Comparison of ENCODE assay signal across 17 cellular contexts in the genomic region with DNA sequence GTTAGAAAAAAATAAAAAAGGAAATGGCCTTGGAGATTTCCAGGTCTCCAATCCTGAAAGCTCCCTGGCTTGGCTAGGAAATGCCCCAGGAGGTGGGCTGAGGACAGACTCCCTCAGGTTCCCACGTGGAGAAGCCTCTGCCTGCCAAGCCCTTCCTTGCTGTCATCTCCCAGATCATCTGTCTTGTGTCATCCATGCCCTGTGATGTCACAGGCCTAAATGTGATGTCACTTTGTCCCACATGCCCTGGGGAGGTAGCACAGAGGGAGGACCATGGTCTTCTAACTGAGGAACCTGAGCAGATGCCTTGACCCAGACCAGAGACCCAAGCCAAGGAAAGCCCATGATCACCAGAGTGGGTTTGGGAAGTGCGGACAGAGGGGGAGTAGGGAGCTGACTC. TPM values are rescaled to one million over a fixed set of nuclear protein-coding genes. Genes with fewer than 3 reads are reported as not detected.
DNase-seq lines count a peak whose midpoint lies in the region; ATAC-seq, FAIRE-seq and TF ChIP-seq lines count a peak whose summit lies in the region.
"Not testable (repeated sequence)": the region's sequence is repeated elsewhere in the genome, so short reads cannot be mapped to it uniquely, and the experiment has no call there.
"Had no signal": no experiment of that assay in that cellular context is flagged by ENCODE, and none has a peak within 500 bp of the region (broad histone marks: within the 10 kb centered on the region; RNA-seq: fewer than 3 reads in every experiment).

No MANE protein-coding gene starts in this region.

- not testable (repeated sequence) for TF ChIP-seq POLR2A in H1 (IDR thresholded peaks at IDR 0.05; ENCODE audit: control extremely low read depth in 1 of 2, low read depth in 2 of 2, low read length in 2 of 2)

- H3K4ac ChIP-seq in H1 (replicated peaks; ENCODE audit: insufficient read length, low read depth, low read length); neuronal stem cell (ENCODE audit: low read length): not testable (repeated sequence)

- H3K9me3 ChIP-seq in CD4-positive, alpha-beta memory T cell (ENCODE audit: control insufficient read depth in 1 of 2, low read length in 2 of 2); H1 (ENCODE audit: insufficient read depth in 2 of 2, low read depth in 1 of 2, low read length in 1 of 2); neuronal stem cell (replicated peaks in 1 of 2; ENCODE audit: control insufficient read depth in 2 of 2, insufficient read depth in 1 of 2, low read depth in 1 of 2, low read length in 2 of 2): not testable (repeated sequence)

- ATAC-seq in activated CD8-positive, alpha-beta T cell treated with anti-CD3 and anti-CD28 coated beads for 36 hours; activated naive CD4-positive, alpha-beta T cell treated with anti-CD3 and anti-CD28 coated beads, Interleukin-2, amount 50 U/mL, for 72 hours: not testable (repeated sequence)

- TF ChIP-seq CTCF in activated CD8-positive, alpha-beta T cell treated with anti-CD3 and anti-CD28 coated beads for 36 hours (IDR thresholded peaks at IDR 0.05); H1 (IDR thresholded peaks at IDR 0.05; ENCODE audit: control extremely low read depth in 1 of 3, insufficient read depth in 1 of 3, low read depth in 1 of 3, low read length in 3 of 3): not testable (repeated sequence)

- H3K27ac ChIP-seq in CD4-positive, alpha-beta memory T cell (ENCODE audit: low read depth, low read length); H1 (ENCODE audit: low read depth, low read length); neuronal stem cell (replicated peaks; ENCODE audit: low read length): not testable (repeated sequence)

- H3K4me1 ChIP-seq in CD4-positive, alpha-beta memory T cell (ENCODE audit: insufficient read depth, low read length): peaks cover 100% of the 10 kb centered on the region
- not testable (repeated sequence) for H3K4me1 ChIP-seq in H1 (replicated peaks in 1 of 4; ENCODE audit: control insufficient read depth in 3 of 4, insufficient read depth in 4 of 4, low read length in 3 of 4); neuronal stem cell (ENCODE audit: control insufficient read depth in 2 of 2, insufficient read depth in 1 of 2, low read depth in 1 of 2, low read length in 2 of 2)

- intact Hi-C loops in CD4-positive, alpha-beta memory T cell (cut with micrococcal nuclease): not testable (repeated sequence)
- intact Hi-C loops in activated CD8-positive, alpha-beta T cell treated with anti-CD3 and anti-CD28 coated beads for 36 hours (cut with micrococcal nuclease): loop anchor here (5.0 kb wide), 1 partner anchor 57 kb away; the partner anchor contains the start of gene CD52

- H3K27ac Mint-ChIP-seq in CD4-positive, alpha-beta memory T cell: peak overlapping the region in 6 of 7 donors; percentile 35 to 96 (median 86)
- H3K27ac Mint-ChIP-seq in activated CD8-positive, alpha-beta T cell treated with anti-CD3 and anti-CD28 coated beads for 36 hours: peak overlapping the region; percentile 68
- peak overlapping the region; percentile 63 to 66 for H3K27ac Mint-ChIP-seq in activated naive CD4-positive, alpha-beta T cell treated with anti-CD3 and anti-CD28 coated beads, Interleukin-2, amount 50 U/mL, for 72 hours

- TF ChIP-seq EP300 in H1 (IDR thresholded peaks at IDR 0.05; ENCODE audit: borderline replicate concordance in 1 of 2, low read depth in 2 of 2, low read length in 2 of 2): not testable (repeated sequence)

- POLR2A ChIA-PET in CD4-positive, alpha-beta memory T cell (lab: Charles Lee; ENCODE audit: partially characterized antibody): interaction anchor here (0.7 to 9.1 kb wide), 14 partner anchors 12 to 98 kb away, joined by 3 to 174 read pairs (median 6); partner anchors contain the start of genes CD52, DHDDS, SH3BGRL3 and UBXN11
- POLR2A ChIA-PET in activated CD8-positive, alpha-beta T cell treated with anti-CD3 and anti-CD28 coated beads for 36 hours (lab: Charles Lee): interaction anchor here (0.6 to 1.3 kb wide), 3 partner anchors 33 to 104 kb away, joined by 3 to 6 read pairs (median 3); partner anchors contain the start of gene SH3BGRL3
- POLR2A ChIA-PET in H1 (lab: Charles Lee; ENCODE audit: partially characterized antibody): interaction anchor here (0.6 to 3.3 kb wide), 10 partner anchors 24 to 97 kb away, joined by 3 to 15 read pairs (median 4); partner anchors contain the start of genes HMGN2, LIN28A and SH3BGRL3

- not testable (repeated sequence) for H3K9ac ChIP-seq in H1 (replicated peaks in 1 of 4; ENCODE audit: extremely low read depth in 1 of 4, low read depth in 3 of 4, low read length in 3 of 4); neuronal stem cell (ENCODE audit: low read depth, low read length, poor library complexity)

- H3K9me3 Mint-ChIP-seq in CD4-positive, alpha-beta memory T cell; activated CD8-positive, alpha-beta T cell treated with anti-CD3 and anti-CD28 coated beads for 36 hours; activated naive CD4-positive, alpha-beta T cell treated with anti-CD3 and anti-CD28 coated beads, Interleukin-2, amount 50 U/mL, for 72 hours: not testable (repeated sequence)

- H4K5ac ChIP-seq in H1 (ENCODE audit: insufficient read length, low read depth, low read length): not testable (repeated sequence)

- FAIRE-seq in H1 (lab: Jason Lieb, UNC): peak; percentile 58

- H2AFZ ChIP-seq in H1 (ENCODE audit: low read length): not testable (repeated sequence)
- peak overlapping the region; percentile 16 for H2AFZ ChIP-seq in neuronal stem cell (ENCODE audit: low read length)

- not testable (repeated sequence) for H3K14ac ChIP-seq in H1 (ENCODE audit: insufficient read length); neuronal stem cell (ENCODE audit: low read length)

- 0 out of 4 replicates have a peak overlapping the region, but pooled peaks of 1 of the 2 experiments have one; percentile 15 for H3K4me2 ChIP-seq in H1 (ENCODE audit: insufficient read depth in 1 of 2, low read depth in 2 of 2, low read length in 2 of 2)
- not testable (repeated sequence) for H3K4me2 ChIP-seq in neuronal stem cell (ENCODE audit: insufficient read depth, low read length, poor library complexity, severe bottlenecking)

- H3K23me2 ChIP-seq in H1 (ENCODE audit: low read depth, low read length): not testable (repeated sequence)

- 0 out of 2 replicates have a peak overlapping the region, but pooled peaks have one; percentile 8 for H2BK15ac ChIP-seq in H1 (ENCODE audit: low read length)
- not testable (repeated sequence) for H2BK15ac ChIP-seq in neuronal stem cell (ENCODE audit: low read length)

- not testable (repeated sequence) for H3K27me3 Mint-ChIP-seq in CD4-positive, alpha-beta memory T cell; activated CD8-positive, alpha-beta T cell treated with anti-CD3 and anti-CD28 coated beads for 36 hours

- H3K56ac ChIP-seq in H1 (replicated peaks; ENCODE audit: insufficient read length, low read depth, low read length): not testable (repeated sequence)

- H2BK20ac ChIP-seq in H1 (ENCODE audit: low read length): 0 out of 2 replicates have a peak overlapping the region, but pooled peaks have one; percentile 23

- not testable (repeated sequence) for H3K23ac ChIP-seq in H1 (ENCODE audit: insufficient read length); neuronal stem cell (ENCODE audit: low read depth, low read length, poor library complexity)

- H2BK5ac ChIP-seq in H1 (ENCODE audit: low read depth, low read length); neuronal stem cell (ENCODE audit: low read length): not testable (repeated sequence)

- H3K79me1 ChIP-seq in H1 (ENCODE audit: low read depth, low read length); neuronal stem cell (ENCODE audit: low read depth, low read length): not testable (repeated sequence)

- peak overlapping the region in 7 of 8 donors; percentile 63 to 81 (median 74) for H3K4me3 Mint-ChIP-seq in CD4-positive, alpha-beta memory T cell
- H3K4me3 Mint-ChIP-seq in activated CD8-positive, alpha-beta T cell treated with anti-CD3 and anti-CD28 coated beads for 36 hours: peak overlapping the region; percentile 29

- H3K36me3 Mint-ChIP-seq in CD4-positive, alpha-beta memory T cell; activated CD8-positive, alpha-beta T cell treated with anti-CD3 and anti-CD28 coated beads for 36 hours (ENCODE audit: low read depth); activated naive CD4-positive, alpha-beta T cell treated with anti-CD3 and anti-CD28 coated beads, Interleukin-2, amount 50 U/mL, for 72 hours: not testable (repeated sequence)

- not testable (repeated sequence) for TF ChIP-seq RAD21 in H1 (IDR thresholded peaks at IDR 0.05 in 1 of 2, conservative IDR thresholded peaks at IDR 0.05 in 1 of 2; ENCODE audit: low read depth in 2 of 2, low read length in 2 of 2)

- not testable (repeated sequence) for H3K79me2 ChIP-seq in H1 (ENCODE audit: control insufficient read depth in 1 of 2, insufficient read depth in 2 of 2, low read length in 2 of 2)

- not testable (repeated sequence) for H2AK5ac ChIP-seq in H1 (ENCODE audit: low read depth, low read length)
- H2AK5ac ChIP-seq in neuronal stem cell (ENCODE audit: low read depth, low read length): peak overlapping the region; percentile 15

- H3K4me3 ChIP-seq in CD4-positive, alpha-beta memory T cell (ENCODE audit: low read length in 2 of 2); H1 (ENCODE audit: extremely low read depth in 1 of 4, insufficient read depth in 2 of 4, low read depth in 3 of 4, low read length in 4 of 4); neuronal stem cell (ENCODE audit: low read length in 2 of 2): not testable (repeated sequence)

- not testable (repeated sequence) for H3K36me3 ChIP-seq in CD4-positive, alpha-beta memory T cell (ENCODE audit: insufficient read depth, low read length); H1 (ENCODE audit: control insufficient read depth in 2 of 4, insufficient read depth in 4 of 4, low read length in 3 of 4); neuronal stem cell (replicated peaks in 1 of 2; ENCODE audit: control insufficient read depth in 2 of 2, insufficient read depth in 2 of 2, low read length in 2 of 2)

- H2BK120ac ChIP-seq in H1 (replicated peaks; ENCODE audit: low read depth, low read length); neuronal stem cell (ENCODE audit: low read depth, low read length): not testable (repeated sequence)

- H4K20me1 ChIP-seq in H1 (replicated peaks in 1 of 2; ENCODE audit: control insufficient read depth in 1 of 2, insufficient read depth in 2 of 2, low read length in 2 of 2): not testable (repeated sequence)

- not testable (repeated sequence) for H3K18ac ChIP-seq in H1 (ENCODE audit: extremely low read depth, low read length); neuronal stem cell (ENCODE audit: low read length)

- CTCF ChIA-PET in CD4-positive, alpha-beta memory T cell (lab: Charles Lee; ENCODE audit: partially characterized antibody): interaction anchor here (1.1 to 8.7 kb wide), 11 partner anchors 10 to 100 kb away, joined by 3 to 195 read pairs (median 8); no protein-coding TSS in a partner anchor
- CTCF ChIA-PET in activated CD8-positive, alpha-beta T cell treated with anti-CD3 and anti-CD28 coated beads for 36 hours (lab: Charles Lee): interaction anchor here (1.2 to 4.3 kb wide), 8 partner anchors 11 to 53 kb away, joined by 4 to 53 read pairs (median 9); no protein-coding TSS in a partner anchor
- CTCF ChIA-PET in H1 (lab: Charles Lee; ENCODE audit: partially characterized antibody): interaction anchor here (0.6 to 7.9 kb wide), 13 partner anchors 10 to 188 kb away, joined by 3 to 79 read pairs (median 5); partner anchors contain the start of gene CEP85

- H3K27me3 ChIP-seq in CD4-positive, alpha-beta memory T cell (ENCODE audit: insufficient read depth, low read length); H1 (replicated peaks in 1 of 4; ENCODE audit: control insufficient read depth in 3 of 4, extremely low read depth in 1 of 4, insufficient read depth in 3 of 4, low read length in 3 of 4); neuronal stem cell (ENCODE audit: control insufficient read depth in 3 of 3, insufficient read depth in 3 of 3, low read depth in 1 of 3, low read length in 3 of 3): not testable (repeated sequence)

- 39% methylated on average over 2 of the region's 2 CpGs; no CpG with 5 or more reads in 1 of the 2 experiments for WGBS in H1 (ENCODE audit: extremely low coverage in 1 of 2, insufficient coverage in 1 of 2, insufficient read length in 1 of 2, insufficient replicate concordance in 2 of 2, low coverage in 1 of 2, low lambda C conversion rate in 2 of 2, missing lambda C conversion rate in 1 of 2), 2 experiments
- WGBS in neuronal stem cell (ENCODE audit: extremely low coverage in 2 of 2, insufficient read length in 2 of 2, insufficient replicate concordance in 1 of 2), 2 donors: no CpG with 5 or more reads among the region's 2 CpGs

- peaks cover 68 to 99% (median 88%) of the 10 kb centered on the region in 4 donors for H3K4me1 Mint-ChIP-seq in CD4-positive, alpha-beta memory T cell
- peaks cover 86% of the 10 kb centered on the region for H3K4me1 Mint-ChIP-seq in activated CD8-positive, alpha-beta T cell treated with anti-CD3 and anti-CD28 coated beads for 36 hours (ENCODE audit: low read depth)

- peak overlapping the region; percentile 88; the same call in 1 of the 2 replicates for H2BK12ac ChIP-seq in H1 (ENCODE audit: low read depth, low read length)
- H2BK12ac ChIP-seq in neuronal stem cell (ENCODE audit: low read length): not testable (repeated sequence)

- not testable (repeated sequence) for DNase-seq in CD4-positive, alpha-beta memory T cell; activated naive CD4-positive, alpha-beta T cell treated with anti-CD3 and anti-CD28 coated beads, Interleukin-2, amount 50 U/mL, for 72 hours (ENCODE audit: low spot score in 2 of 2); H1 (ENCODE audit: low read depth in 1 of 2, low spot score in 2 of 2); neuronal stem cell (ENCODE audit: low spot score)
- peak; percentile 27 for DNase-seq in OCI-M1 (lab: John Stamatoyannopoulos, UW)
- DNase-seq in activated CD8-positive, alpha-beta T cell treated with anti-CD3 and anti-CD28 coated beads for 36 hours: peak; percentile 66

- H4K8ac ChIP-seq in H1 (ENCODE audit: extremely low read depth, insufficient read depth, low read length); neuronal stem cell (ENCODE audit: low read depth, low read length): not testable (repeated sequence)

- H4K91ac ChIP-seq in H1 (replicated peaks; ENCODE audit: insufficient read length, low read length); neuronal stem cell (ENCODE audit: low read depth, low read length, poor library complexity): not testable (repeated sequence)

RNA-seq across cellular contexts. Expression of gene ZNF683, which starts 1.8 kb away (rescaled TPM):
- not detected for total RNA-seq in CD4-positive, alpha-beta memory T cell
- under 1 TPM; 0.49 to 0.63 TPM for polyA plus RNA-seq in CD4-positive, alpha-beta memory T cell
- total RNA-seq in activated CD8-positive, alpha-beta T cell treated with anti-CD3 and anti-CD28 coated beads for 36 hours: 1 to 10 TPM in 1 of 2 experiments, under 1 TPM in 1; 0.69 to 1.3 TPM
- not detected for total RNA-seq in activated naive CD4-positive, alpha-beta T cell treated with anti-CD3 and anti-CD28 coated beads, Interleukin-2, amount 50 U/mL, for 72 hours
- not detected in 2 replicates for total RNA-seq in H1 (2021; fragmentation: NEBNext Ultra II Directional; extraction: Animal tissue kit (Norgen Biotek cat#: 25700))
- not detected in 2 replicates for polyA plus RNA-seq in H1 (2011; rRNA removed)
- not detected for polyA plus RNA-seq in H1 (2011; cell fraction: cytosol; rRNA removed)
- not detected for polyA plus RNA-seq in H1 (2011; cell fraction: nucleus; rRNA removed)
- polyA plus RNA-seq in H1 (2012, experiment 1 of 2): not detected in 4 replicates
- polyA plus RNA-seq in H1 (2012, experiment 2 of 2): not detected
- not detected for polyA plus RNA-seq in H1 (2013, experiment 1 of 2)
- polyA plus RNA-seq in H1 (2013, experiment 2 of 2): not detected
- polyA minus RNA-seq in H1 (2011; rRNA and poly(A)+ RNA removed): not detected in 2 replicates
- polyA minus RNA-seq in H1 (2011; cell fraction: cytosol; rRNA and poly(A)+ RNA removed): not detected
- not detected for polyA minus RNA-seq in H1 (2011; cell fraction: nucleus; rRNA and poly(A)+ RNA removed)
- not detected for polyA plus RNA-seq in neuronal stem cell (2013, experiment 1 of 2)
- polyA plus RNA-seq in neuronal stem cell (2013, experiment 2 of 2): not detected
- total RNA-seq: cardiac septum, GM23248, left ventricle myocardium superior, mesothelial cell of epicardium, SJCRH30, smooth muscle cell, thoracic aorta, uterus had no signal
- polyA plus RNA-seq: A549, GM23248, smooth muscle cell had no signal

RNA-seq across cellular contexts. Expression of gene CRYBG2, which starts 20.4 kb away (rescaled TPM):
- 1 to 10 TPM; 5.7 to 6.7 TPM for total RNA-seq in CD4-positive, alpha-beta memory T cell
- polyA plus RNA-seq in CD4-positive, alpha-beta memory T cell: 1 to 10 TPM in 1 of 2 donors, under 1 TPM in 1; 0.27 to 3.8 TPM
- 1 to 10 TPM; 4.5 to 6.4 TPM for total RNA-seq in activated CD8-positive, alpha-beta T cell treated with anti-CD3 and anti-CD28 coated beads for 36 hours
- 1 to 10 TPM; 1.0 to 6.0 TPM for total RNA-seq in activated naive CD4-positive, alpha-beta T cell treated with anti-CD3 and anti-CD28 coated beads, Interleukin-2, amount 50 U/mL, for 72 hours
- total RNA-seq in H1 (2021; fragmentation: NEBNext Ultra II Directional; extraction: Animal tissue kit (Norgen Biotek cat#: 25700)): 17.0 and 22.2 TPM in 2 replicates
- polyA plus RNA-seq in H1 (2011; rRNA removed): 14.2 and 22.1 TPM in 2 replicates
- polyA plus RNA-seq in H1 (2011; cell fraction: cytosol; rRNA removed): 16.1 TPM
- polyA plus RNA-seq in H1 (2011; cell fraction: nucleus; rRNA removed): 35.5 TPM
- 11.8 to 18.8 TPM (median 17.2 TPM) in 4 replicates for polyA plus RNA-seq in H1 (2012, experiment 1 of 2)
- polyA plus RNA-seq in H1 (2012, experiment 2 of 2): 11.2 TPM
- 7.4 TPM for polyA plus RNA-seq in H1 (2013, experiment 1 of 2)
- 7.6 TPM for polyA plus RNA-seq in H1 (2013, experiment 2 of 2)
- polyA minus RNA-seq in H1 (2011; rRNA and poly(A)+ RNA removed): 6.0 and 7.1 TPM in 2 replicates
- polyA minus RNA-seq in H1 (2011; cell fraction: cytosol; rRNA and poly(A)+ RNA removed): 11.9 TPM
- 11.7 TPM for polyA minus RNA-seq in H1 (2011; cell fraction: nucleus; rRNA and poly(A)+ RNA removed)
- 7.8 TPM for polyA plus RNA-seq in neuronal stem cell (2013, experiment 1 of 2)
- 9.1 TPM for polyA plus RNA-seq in neuronal stem cell (2013, experiment 2 of 2)
- total RNA-seq: cardiac septum, GM23248, left ventricle myocardium superior, SJCRH30, thoracic aorta had no signal
- polyA plus RNA-seq: GM23248 had no signal

RNA-seq across cellular contexts. Expression of gene LIN28A, which starts 36.3 kb away (rescaled TPM):
- total RNA-seq in CD4-positive, alpha-beta memory T cell: not detected
- polyA plus RNA-seq in CD4-positive, alpha-beta memory T cell: not detected
- not detected for total RNA-seq in activated CD8-positive, alpha-beta T cell treated with anti-CD3 and anti-CD28 coated beads for 36 hours
- not detected for total RNA-seq in activated naive CD4-positive, alpha-beta T cell treated with anti-CD3 and anti-CD28 coated beads, Interleukin-2, amount 50 U/mL, for 72 hours
- total RNA-seq in H1 (2021; fragmentation: NEBNext Ultra II Directional; extraction: Animal tissue kit (Norgen Biotek cat#: 25700)): 1,467 and 1,486 TPM in 2 replicates
- polyA plus RNA-seq in H1 (2011; rRNA removed): 313 and 403 TPM in 2 replicates
- polyA plus RNA-seq in H1 (2011; cell fraction: cytosol; rRNA removed): 514 TPM
- polyA plus RNA-seq in H1 (2011; cell fraction: nucleus; rRNA removed): 204 TPM
- polyA plus RNA-seq in H1 (2012, experiment 1 of 2): 820 to 1,133 TPM (median 823 TPM) in 4 replicates
- 884 TPM for polyA plus RNA-seq in H1 (2012, experiment 2 of 2)
- 655 TPM for polyA plus RNA-seq in H1 (2013, experiment 1 of 2)
- polyA plus RNA-seq in H1 (2013, experiment 2 of 2): 668 TPM
- polyA minus RNA-seq in H1 (2011; rRNA and poly(A)+ RNA removed): 998 and 1,147 TPM in 2 replicates
- 878 TPM for polyA minus RNA-seq in H1 (2011; cell fraction: cytosol; rRNA and poly(A)+ RNA removed)
- 369 TPM for polyA minus RNA-seq in H1 (2011; cell fraction: nucleus; rRNA and poly(A)+ RNA removed)
- 961 TPM for polyA plus RNA-seq in neuronal stem cell (2013, experiment 1 of 2)
- polyA plus RNA-seq in neuronal stem cell (2013, experiment 2 of 2): 962 TPM
- total RNA-seq: cardiac septum, GM23248, left ventricle myocardium superior, SJCRH30, smooth muscle cell, thoracic aorta had no signal
- polyA plus RNA-seq: IgD-negative memory B cell, pancreas had no signal

RNA-seq across cellular contexts. Expression of gene CD52, which starts 56.6 kb away (rescaled TPM):
- total RNA-seq in CD4-positive, alpha-beta memory T cell: 1,000 to 10,000 TPM; 1,302 to 1,324 TPM
- polyA plus RNA-seq in CD4-positive, alpha-beta memory T cell: over 10,000 TPM in 1 of 2 donors, 1,000 to 10,000 TPM in 1; 8,660 to 12,303 TPM
- total RNA-seq in activated CD8-positive, alpha-beta T cell treated with anti-CD3 and anti-CD28 coated beads for 36 hours: 100 to 1,000 TPM; 324 to 344 TPM
- total RNA-seq in activated naive CD4-positive, alpha-beta T cell treated with anti-CD3 and anti-CD28 coated beads, Interleukin-2, amount 50 U/mL, for 72 hours: 100 to 1,000 TPM; 343 to 698 TPM
- total RNA-seq in H1 (2021; fragmentation: NEBNext Ultra II Directional; extraction: Animal tissue kit (Norgen Biotek cat#: 25700)): 2.4 TPM in 1 of 2 replicates, not detected in the other
- 2.7 and 3.1 TPM in 2 replicates for polyA plus RNA-seq in H1 (2011; rRNA removed)
- polyA plus RNA-seq in H1 (2011; cell fraction: cytosol; rRNA removed): 3.6 TPM
- 2.0 TPM for polyA plus RNA-seq in H1 (2011; cell fraction: nucleus; rRNA removed)
- polyA plus RNA-seq in H1 (2012, experiment 1 of 2): 1.9 to 5.6 TPM (median 3.4 TPM) in 4 replicates
- polyA plus RNA-seq in H1 (2012, experiment 2 of 2): 11.0 TPM
- polyA plus RNA-seq in H1 (2013, experiment 1 of 2): 9.0 TPM
- polyA plus RNA-seq in H1 (2013, experiment 2 of 2): 8.5 TPM
- polyA minus RNA-seq in H1 (2011; rRNA and poly(A)+ RNA removed): 0.59 and 2.0 TPM in 2 replicates
- not detected for polyA minus RNA-seq in H1 (2011; cell fraction: cytosol; rRNA and poly(A)+ RNA removed)
- polyA minus RNA-seq in H1 (2011; cell fraction: nucleus; rRNA and poly(A)+ RNA removed): not detected
- polyA plus RNA-seq in neuronal stem cell (2013, experiment 1 of 2): 2.2 TPM
- polyA plus RNA-seq in neuronal stem cell (2013, experiment 2 of 2): 1.7 TPM
- total RNA-seq: GM23248, SJCRH30, smooth muscle cell had no signal
- polyA plus RNA-seq: A549, GM23248 had no signal

RNA-seq across cellular contexts. Expression of gene DHDDS, which starts 57.8 kb away (rescaled TPM):
- 10 to 100 TPM; 44.4 to 46.2 TPM for total RNA-seq in CD4-positive, alpha-beta memory T cell
- polyA plus RNA-seq in CD4-positive, alpha-beta memory T cell: 10 to 100 TPM; 23.3 to 26.7 TPM
- 10 to 100 TPM; 33.3 to 36.9 TPM for total RNA-seq in activated CD8-positive, alpha-beta T cell treated with anti-CD3 and anti-CD28 coated beads for 36 hours
- 10 to 100 TPM; 44.1 to 49.2 TPM for total RNA-seq in activated naive CD4-positive, alpha-beta T cell treated with anti-CD3 and anti-CD28 coated beads, Interleukin-2, amount 50 U/mL, for 72 hours
- total RNA-seq in H1 (2021; fragmentation: NEBNext Ultra II Directional; extraction: Animal tissue kit (Norgen Biotek cat#: 25700)): 44.6 and 48.0 TPM in 2 replicates
- polyA plus RNA-seq in H1 (2011; rRNA removed): 28.3 and 30.1 TPM in 2 replicates
- polyA plus RNA-seq in H1 (2011; cell fraction: cytosol; rRNA removed): 43.4 TPM
- 34.7 TPM for polyA plus RNA-seq in H1 (2011; cell fraction: nucleus; rRNA removed)
- polyA plus RNA-seq in H1 (2012, experiment 1 of 2): 42.6 to 51.6 TPM (median 44.8 TPM) in 4 replicates
- polyA plus RNA-seq in H1 (2012, experiment 2 of 2): 37.7 TPM
- 24.3 TPM for polyA plus RNA-seq in H1 (2013, experiment 1 of 2)
- 21.4 TPM for polyA plus RNA-seq in H1 (2013, experiment 2 of 2)
- 56.8 TPM in 2 replicates for polyA minus RNA-seq in H1 (2011; rRNA and poly(A)+ RNA removed)
- 23.6 TPM for polyA minus RNA-seq in H1 (2011; cell fraction: cytosol; rRNA and poly(A)+ RNA removed)
- 56.6 TPM for polyA minus RNA-seq in H1 (2011; cell fraction: nucleus; rRNA and poly(A)+ RNA removed)
- 20.8 TPM for polyA plus RNA-seq in neuronal stem cell (2013, experiment 1 of 2)
- polyA plus RNA-seq in neuronal stem cell (2013, experiment 2 of 2): 20.2 TPM

Comparison
In these comparisons a context has a peak if more than half of its experiments do, and no peak if none do; other contexts are left out.
1. RNA of gene LIN28A, which starts 36.3 kb away (total RNA-seq): 1,467 to 1,486 TPM in H1; not detected in CD4-positive, alpha-beta memory T cell, not detected in activated CD8-positive, alpha-beta T cell treated with anti-CD3 and anti-CD28 coated beads for 36 hours and not detected in activated naive CD4-positive, alpha-beta T cell treated with anti-CD3 and anti-CD28 coated beads, Interleukin-2, amount 50 U/mL, for 72 hours; every median in the first group is over 1,000 times any median in the second.
2. Peak in every context shown above with its lines, with median percentiles within 50 percentile points of each other: H3K27ac Mint-ChIP-seq.